In genomic region chr7:69878015-69878414, GRCh38 we compare ENCODE assay signal across 15 cellular contexts.
DNase-seq lines count a peak whose midpoint lies in the region; ATAC-seq and TF ChIP-seq lines count a peak whose summit lies in the region.
"Had no signal": no experiment of that assay in that cellular context is flagged by ENCODE, and none has a peak within 500 bp of the region (broad histone marks: within the 10 kb centered on the region; RNA-seq: fewer than 3 reads in every experiment).

No MANE protein-coding gene starts in this region.

- H3K4me3 Mint-ChIP-seq in glutamatergic neuron (ENCODE audit: unreplicated experiment) = no peak overlapping the region
- no peak overlapping the region for H3K4me3 Mint-ChIP-seq in stimulated activated naive B cell treated with anti-CD40 and anti-IgM and Interleukin-4, amounts not matched to agents 10 μg/mL and 1 μg/mL and 100 μg/mL, for 72 hours
- H3K4me3 Mint-ChIP-seq: B cell; CD8-positive, alpha-beta T cell; H9 had no signal

- peaks cover 48% of the 10 kb centered on the region for H3K4me1 Mint-ChIP-seq in glutamatergic neuron (ENCODE audit: low read depth, unreplicated experiment)
- H3K4me1 Mint-ChIP-seq in stimulated activated naive B cell treated with anti-CD40 and anti-IgM and Interleukin-4, amounts not matched to agents 10 μg/mL and 1 μg/mL and 100 μg/mL, for 72 hours = peaks cover 21 to 41% of the 10 kb centered on the region in 2 donors

- DNase-seq in COR-L47 (lab: John Stamatoyannopoulos, UW) = peak; percentile 36
- DNase-seq in NCI-H69 (lab: John Stamatoyannopoulos, UW) = peak; percentile 72
- DNase-seq in glutamatergic neuron = no peak
- no peak for DNase-seq in stimulated activated naive B cell treated with anti-CD40 and anti-IgM and Interleukin-4, amounts not matched to agents 10 μg/mL and 1 μg/mL and 100 μg/mL, for 72 hours
- no peak for DNase-seq in GOT3 (lab: John Stamatoyannopoulos, UW)
- no peak for DNase-seq in RKO (ENCODE audit: low spot score)
- no peak for DNase-seq in stimulated activated naive CD8-positive, alpha-beta T cell treated with anti-CD3 and anti-CD28 coated beads, Interleukin-15, Interleukin-2, amounts not matched to agents 100 U/mL and 50 U/mL, for 24 hours
- DNase-seq: CD8-positive, alpha-beta T cell; DMS 273 treated with DMSO at 0.1 percent for 48 hours; DMS53; DND-41; EL; H9; IMR-90 had no signal

- H3K9me3 Mint-ChIP-seq in glutamatergic neuron (ENCODE audit: unreplicated experiment) = peaks cover 12% of the 10 kb centered on the region
- H3K9me3 Mint-ChIP-seq in stimulated activated naive B cell treated with anti-CD40 and anti-IgM and Interleukin-4, amounts not matched to agents 10 μg/mL and 1 μg/mL and 100 μg/mL, for 72 hours = peaks cover 2 to 6% of the 10 kb centered on the region in 2 donors
- H3K9me3 Mint-ChIP-seq: CD8-positive, alpha-beta T cell; H9 had no signal

- H3K27me3 Mint-ChIP-seq in glutamatergic neuron (ENCODE audit: unreplicated experiment) = no peaks in the 10 kb centered on the region
- H3K27me3 Mint-ChIP-seq in stimulated activated naive B cell treated with anti-CD40 and anti-IgM and Interleukin-4, amounts not matched to agents 10 μg/mL and 1 μg/mL and 100 μg/mL, for 72 hours = no peaks in the 10 kb centered on the region
- H3K27me3 Mint-ChIP-seq: B cell had no signal

- ATAC-seq in stimulated activated naive B cell treated with anti-CD40 and anti-IgM and Interleukin-4, amounts not matched to agents 10 μg/mL and 1 μg/mL and 100 μg/mL, for 72 hours (replicated peaks) = no peak
- ATAC-seq in stimulated activated naive CD8-positive, alpha-beta T cell treated with anti-CD3 and anti-CD28 coated beads, Interleukin-15, Interleukin-2, amounts not matched to agents 100 U/mL and 50 U/mL, for 24 hours = no peak
- ATAC-seq: CD8-positive, alpha-beta T cell had no signal

- TF ChIP-seq CTCF in glutamatergic neuron (IDR thresholded peaks at IDR 0.05; ENCODE audit: partially characterized antibody, unreplicated experiment) = no peak

- H3K36me3 Mint-ChIP-seq in glutamatergic neuron (ENCODE audit: unreplicated experiment) = no peaks in the 10 kb centered on the region
- H3K36me3 Mint-ChIP-seq in stimulated activated naive B cell treated with anti-CD40 and anti-IgM and Interleukin-4, amounts not matched to agents 10 μg/mL and 1 μg/mL and 100 μg/mL, for 72 hours = peaks cover 3% of the 10 kb centered on the region in 2 donors
- H3K36me3 Mint-ChIP-seq: CD8-positive, alpha-beta T cell had no signal

- peak overlapping the region; percentile 23 for H3K27ac Mint-ChIP-seq in glutamatergic neuron (ENCODE audit: unreplicated experiment)
- H3K27ac Mint-ChIP-seq in stimulated activated naive B cell treated with anti-CD40 and anti-IgM and Interleukin-4, amounts not matched to agents 10 μg/mL and 1 μg/mL and 100 μg/mL, for 72 hours = peak overlapping the region; percentile 78
- H3K27ac Mint-ChIP-seq: B cell; CD8-positive, alpha-beta T cell; H9 had no signal

Comparison
In these comparisons a context has a peak if more than half of its experiments do, and no peak if none do; other contexts are left out.
1. DNase-seq: peak in COR-L47 (single experiment) and NCI-H69 (single experiment); none in glutamatergic neuron (single experiment), stimulated activated naive B cell treated with anti-CD40 and anti-IgM and Interleukin-4, amounts not matched to agents 10 μg/mL and 1 μg/mL and 100 μg/mL, for 72 hours (single experiment), GOT3 (single experiment), RKO (single experiment) and stimulated activated naive CD8-positive, alpha-beta T cell treated with anti-CD3 and anti-CD28 coated beads, Interleukin-15, Interleukin-2, amounts not matched to agents 100 U/mL and 50 U/mL, for 24 hours (single experiment).